In genomic region chr2:133579295-133579694, GRCh38 we compare ENCODE assay signal across 13 cellular contexts. TPM values are rescaled to one million over a fixed set of nuclear protein-coding genes. Genes with fewer than 3 reads are reported as not detected.
DNase-seq lines count a peak whose midpoint lies in the region; ATAC-seq and TF ChIP-seq lines count a peak whose summit lies in the region.
"Had no signal": no experiment of that assay in that cellular context is flagged by ENCODE, and none has a peak within 500 bp of the region (broad histone marks: within the 10 kb centered on the region; RNA-seq: fewer than 3 reads in every experiment).

No MANE protein-coding gene starts in this region.

- H3K27ac ChIP-seq in IMR-90 (ENCODE audit: insufficient read depth, low read length) (no peak overlapping the region), left ventricle myocardium inferior (replicated peaks) (peak overlapping the region; percentile 77)
- H3K27ac ChIP-seq: dorsolateral prefrontal cortex had no signal

- H2AK5ac ChIP-seq in IMR-90 (ENCODE audit: low read depth, low read length) = peak overlapping the region; percentile 31; the same call in 1 of the 2 replicates

- H3K4me2 ChIP-seq in IMR-90 (ENCODE audit: low read depth, low read length) = peak overlapping the region; percentile 65; the same call in 1 of the 2 replicates
- peak overlapping the region; percentile 2 for H3K4me2 ChIP-seq in skeletal muscle satellite cell (ENCODE audit: low read length)

- H2BK5ac ChIP-seq in IMR-90 (ENCODE audit: low read depth, low read length, poor library complexity, severe bottlenecking) = peak overlapping the region; percentile 33

- H3K79me1 ChIP-seq in IMR-90 (ENCODE audit: low read depth in 1 of 2, low read length in 2 of 2) = no peaks in the 10 kb centered on the region

- H3K4me1 Mint-ChIP-seq in T-cell = no peaks in the 10 kb centered on the region
- H3K4me1 Mint-ChIP-seq: CD4-positive, alpha-beta memory T cell had no signal

- H2AK9ac ChIP-seq in IMR-90 (replicated peaks; ENCODE audit: low read depth, low read length, poor library complexity) = no peak overlapping the region

- 38% methylated on average over 1 of the region's 1 CpG; no CpG with 5 or more reads in 1 of the 2 experiments for WGBS in IMR-90 (ENCODE audit: extremely low coverage in 2 of 2, insufficient read length in 1 of 2), 2 experiments

- intact Hi-C loops in IMR-90 (cut with micrococcal nuclease) = no loop called here
- intact Hi-C loops in left ventricle myocardium inferior (cut with micrococcal nuclease) = no loop called here

- no peak overlapping the region for H3K27ac Mint-ChIP-seq in T-cell
- H3K27ac Mint-ChIP-seq: activated naive CD4-positive, alpha-beta T cell treated with anti-CD3 and anti-CD28 coated beads for 36 hours; progenitor cell of endocrine pancreas had no signal

- H3K9me3 ChIP-seq in IMR-90 (ENCODE audit: control insufficient read depth, insufficient read depth, low read length) (no peaks in the 10 kb centered on the region), left ventricle myocardium inferior (replicated peaks) (no peaks in the 10 kb centered on the region), skeletal muscle satellite cell (replicated peaks; ENCODE audit: low read length) (no peaks in the 10 kb centered on the region)

- no peak overlapping the region for H4K91ac ChIP-seq in IMR-90 (ENCODE audit: insufficient read depth, low read depth, low read length)

- peak overlapping the region; percentile 29; the same call in 1 of the 2 replicates for H3K23ac ChIP-seq in IMR-90 (ENCODE audit: low read depth, low read length)

- no peak overlapping the region for H3K4me3 Mint-ChIP-seq in T-cell
- H3K4me3 Mint-ChIP-seq: activated naive CD4-positive, alpha-beta T cell treated with anti-CD3 and anti-CD28 coated beads for 36 hours; CD4-positive, alpha-beta memory T cell had no signal

- H2BK20ac ChIP-seq in IMR-90 (ENCODE audit: low read depth, low read length) = peak overlapping the region; percentile 20

- H3K56ac ChIP-seq in IMR-90 (ENCODE audit: extremely low read depth, insufficient read depth, low read length) = no peak overlapping the region

- no peak overlapping the region for H3K9ac ChIP-seq in IMR-90 (ENCODE audit: low read depth, low read length)
- no peak overlapping the region for H3K9ac ChIP-seq in skeletal muscle satellite cell (ENCODE audit: low read depth, low read length)

- TF ChIP-seq POLR2A in IMR-90 (IDR thresholded peaks at IDR 0.05; ENCODE audit: low read depth, low read length) = no peak

- dilution Hi-C loops in IMR-90 (cut with HindIII; ENCODE audit: low sequenced_read_pairs, unreplicated experiment) = no loop called here

- no peaks in the 10 kb centered on the region for H3K36me3 Mint-ChIP-seq in T-cell
- H3K36me3 Mint-ChIP-seq: CD4-positive, alpha-beta memory T cell had no signal

- TF ChIP-seq RAD21 in IMR-90 (IDR thresholded peaks at IDR 0.05; ENCODE audit: low read length) = no peak

- H4K20me1 ChIP-seq in IMR-90 (ENCODE audit: insufficient read depth, low read length) = no peaks in the 10 kb centered on the region

- no peaks in the 10 kb centered on the region for H3K9me3 Mint-ChIP-seq in T-cell
- H3K9me3 Mint-ChIP-seq: activated naive CD4-positive, alpha-beta T cell treated with anti-CD3 and anti-CD28 coated beads for 36 hours had no signal

- H4K8ac ChIP-seq in IMR-90 (ENCODE audit: low read depth in 2 of 2, low read length in 2 of 2) = peak overlapping the region in 1 of 2 experiments; percentile 22; a peak in 1 of 4 replicates

- H2BK120ac ChIP-seq in IMR-90 (ENCODE audit: low read depth, low read length) = peak overlapping the region; percentile 30; the same call in 1 of the 2 replicates

- TF ChIP-seq CTCF in IMR-90 (conservative IDR thresholded peaks at IDR 0.05; ENCODE audit: low read depth, low read length) (no peak), astrocyte of the spinal cord (IDR thresholded peaks at IDR 0.05; ENCODE audit: low read depth, low read length) (no peak), left ventricle myocardium inferior (IDR thresholded peaks at IDR 0.05; ENCODE audit: borderline replicate concordance) (no peak)

- H2BK15ac ChIP-seq in IMR-90 (ENCODE audit: low read depth, low read length) = no peak overlapping the region

- H3K4me3 ChIP-seq in IMR-90 (ENCODE audit: insufficient read depth, low read depth, low read length) = no peak overlapping the region
- H3K4me3 ChIP-seq in astrocyte of the spinal cord (ENCODE audit: low read depth, low read length) = no peak overlapping the region
- H3K4me3 ChIP-seq in left ventricle myocardium inferior = no peak overlapping the region
- H3K4me3 ChIP-seq in skeletal muscle satellite cell (ENCODE audit: low read length) = no peak overlapping the region
- H3K4me3 ChIP-seq: dorsolateral prefrontal cortex had no signal

- in situ Hi-C loops in IMR-90 (cut with MboI; ENCODE audit: low sequenced_read_pairs) = no loop called here
- in situ Hi-C loops in astrocyte of the spinal cord (cut with HindIII; ENCODE audit: low sequenced_read_pairs) = no loop called here

- no peak overlapping the region for H2AFZ ChIP-seq in IMR-90 (replicated peaks; ENCODE audit: low read length, poor library complexity)

- H3K4ac ChIP-seq in IMR-90 (ENCODE audit: low read depth, low read length) = peak overlapping the region; percentile 11; the same call in 1 of the 2 replicates

- H3K9me1 ChIP-seq in IMR-90 (ENCODE audit: insufficient read depth, low read length) = peaks cover 4% of the 10 kb centered on the region; the same call in 1 of the 2 replicates

- no TSS peak for BruUV-seq in IMR-90 (replicated peaks; lab: Mats Ljungman, UMichigan)

- H3K14ac ChIP-seq in IMR-90 (replicated peaks; ENCODE audit: low read depth, low read length) = 0 out of 2 replicates have a peak overlapping the region, but pooled peaks have one; percentile 20

- CTCF ChIA-PET in IMR-90 (lab: Yijun Ruan, JAX) = no interaction called here
- CTCF ChIA-PET in T-cell (lab: Charles Lee) = no interaction called here

- H3K4me1 ChIP-seq in IMR-90 (ENCODE audit: control insufficient read depth, insufficient read depth, low read length) = peaks cover 20% of the 10 kb centered on the region
- H3K4me1 ChIP-seq in left ventricle myocardium inferior = peaks cover 33% of the 10 kb centered on the region
- H3K4me1 ChIP-seq in skeletal muscle satellite cell (ENCODE audit: control insufficient read depth, insufficient read depth, low read length) = peaks cover 9% of the 10 kb centered on the region

- H3K27me3 ChIP-seq in IMR-90 (ENCODE audit: control insufficient read depth, insufficient read depth, low read length) (no peaks in the 10 kb centered on the region), left ventricle myocardium inferior (ENCODE audit: low read depth) (no peaks in the 10 kb centered on the region), skeletal muscle satellite cell (ENCODE audit: control insufficient read depth, insufficient read depth, low read length) (no peaks in the 10 kb centered on the region)
- H3K27me3 ChIP-seq: dorsolateral prefrontal cortex had no signal

- no peak overlapping the region for H3K18ac ChIP-seq in IMR-90 (ENCODE audit: low read depth, low read length)

- POLR2A ChIA-PET in IMR-90 (lab: Charles Lee; ENCODE audit: unreplicated experiment) = no interaction called here
- POLR2A ChIA-PET in T-cell (lab: Charles Lee) = no interaction called here

- H4K5ac ChIP-seq in IMR-90 (ENCODE audit: low read depth, low read length) = no peak overlapping the region

- ATAC-seq in IMR-90 (ENCODE audit: low read depth) (peak; percentile 64), HG03196 (IDR thresholded peaks at IDR 0.05; ENCODE audit: unreplicated experiment) (no peak), T-cell (replicated peaks in 1 of 4) (no peak)

- H3K36me3 ChIP-seq in IMR-90 (ENCODE audit: control insufficient read depth, insufficient read depth, low read length) = no peaks in the 10 kb centered on the region
- no peaks in the 10 kb centered on the region for H3K36me3 ChIP-seq in left ventricle myocardium inferior
- no peaks in the 10 kb centered on the region for H3K36me3 ChIP-seq in skeletal muscle satellite cell (ENCODE audit: insufficient read depth, low read length)

- peaks cover 1 to 3% of the 10 kb centered on the region in 2 donors for H3K27me3 Mint-ChIP-seq in T-cell
- H3K27me3 Mint-ChIP-seq: progenitor cell of endocrine pancreas had no signal

- DNase-seq in IMR-90 (peak; percentile 80), astrocyte of the spinal cord (ENCODE audit: low read depth, low spot score) (peak; percentile 68), left ventricle myocardium inferior (peak; percentile 58), T-cell (no peak), NCI-H748 treated with DMSO at 0.1 percent for 48 hours (lab: John Stamatoyannopoulos, UW) (no peak)
- DNase-seq: activated naive CD4-positive, alpha-beta T cell treated with anti-CD3 and anti-CD28 coated beads for 36 hours; CD4-positive, alpha-beta memory T cell; dorsolateral prefrontal cortex; RPMI8226; substantia nigra had no signal

TF ChIP-seq in IMR-90, 13 proteins besides CTCF, POLR2A, EP300 and RAD21 (continues in another document):
- TF ChIP-seq CHD1 (IDR thresholded peaks at IDR 0.05; ENCODE audit: low read depth, low read length) (no peak), BHLHE40 (IDR thresholded peaks at IDR 0.05; ENCODE audit: low read depth, low read length) (no peak), SMC3 (IDR thresholded peaks at IDR 0.05; ENCODE audit: low read depth, low read length) (no peak), NFE2L2 (IDR thresholded peaks at IDR 0.05; ENCODE audit: low read depth, low read length) (no peak), FOS (IDR thresholded peaks at IDR 0.05; ENCODE audit: low read depth, low read length) (no peak), CEBPB (IDR thresholded peaks at IDR 0.05; ENCODE audit: low read depth, low read length) (no peak), MAZ (IDR thresholded peaks at IDR 0.05; ENCODE audit: borderline replicate concordance, low read depth, low read length) (no peak), RCOR1 (IDR thresholded peaks at IDR 0.05; ENCODE audit: insufficient replicate concordance, low read length) (no peak), ELK1 (IDR thresholded peaks at IDR 0.05; ENCODE audit: borderline replicate concordance, low read depth, low read length) (no peak)

RNA-seq across cellular contexts. Expression of gene NCKAP5, which starts 11.0 kb away (rescaled TPM):
- total RNA-seq in IMR-90 (2012; rRNA removed) = 3.9 and 5.3 TPM in 2 replicates
- polyA plus RNA-seq in IMR-90 (2012; rRNA removed) = 2.3 and 2.7 TPM in 2 replicates
- 0.97 and 1.5 TPM in 2 replicates for polyA plus RNA-seq in IMR-90 (2012; cell fraction: cytosol; rRNA removed)
- polyA plus RNA-seq in IMR-90 (2012; cell fraction: nucleus; rRNA removed; ENCODE audit: low replicate concordance) = 1.2 and 3.6 TPM in 2 replicates
- total RNA-seq in left ventricle myocardium inferior = 6.0 TPM
- under 0.01 TPM in 2 replicates for total RNA-seq in skeletal muscle satellite cell (2012; rRNA removed)
- under 1 TPM in 1 of 5 donors, not detected in 4; 0.06 TPM for total RNA-seq in T-cell
- total RNA-seq: activated naive CD4-positive, alpha-beta T cell treated with anti-CD3 and anti-CD28 coated beads for 36 hours; CD4-positive, alpha-beta memory T cell had no signal
- polyA plus RNA-seq: CD4-positive, alpha-beta memory T cell had no signal

Comparison
In these comparisons a context has a peak if more than half of its experiments do, and no peak if none do; other contexts are left out.
1. DNase-seq: peak in IMR-90 (single experiment), astrocyte of the spinal cord (single experiment) and left ventricle myocardium inferior (single experiment); none in T-cell (0 of 34) and NCI-H748 treated with DMSO at 0.1 percent for 48 hours (single experiment).